In the genomic region with DNA sequence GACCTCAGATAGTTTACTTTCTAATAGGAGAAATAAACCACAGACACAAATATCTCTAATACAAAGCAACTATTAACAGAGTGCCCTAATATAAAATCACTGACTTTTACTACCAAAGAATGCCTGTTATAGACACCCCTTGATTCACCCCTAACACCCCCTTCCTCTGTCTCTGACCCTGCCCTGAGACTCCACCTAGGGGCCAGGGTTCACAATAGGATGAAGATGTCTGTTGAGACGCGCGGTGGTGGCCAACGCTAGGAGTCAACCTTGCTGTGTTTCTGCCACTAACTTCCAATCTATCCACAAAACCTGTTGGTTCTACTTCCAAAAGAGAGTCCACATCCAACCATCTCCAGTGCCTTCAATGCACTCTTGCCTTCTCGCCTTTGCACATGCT, we compare ENCODE assay signal across 1 cellular context.
TF ChIP-seq lines count a peak whose summit lies in the region.

No MANE protein-coding gene starts in this region.

TF ChIP-seq in WTC11, 78 proteins besides CTCF, POLR2A, EP300 and RAD21 (continued from another document):
- TF ChIP-seq ZSCAN18 (CRISPR knock-in tag; IDR thresholded peaks at IDR 0.05) (no peak), NR2C2 (CRISPR knock-in tag; IDR thresholded peaks at IDR 0.05) (no peak), CREB1 (CRISPR knock-in tag; IDR thresholded peaks at IDR 0.05) (no peak), SP1 (CRISPR knock-in tag; conservative IDR thresholded peaks at IDR 0.05) (no peak)
- TF ChIP-seq, protein P1, sequence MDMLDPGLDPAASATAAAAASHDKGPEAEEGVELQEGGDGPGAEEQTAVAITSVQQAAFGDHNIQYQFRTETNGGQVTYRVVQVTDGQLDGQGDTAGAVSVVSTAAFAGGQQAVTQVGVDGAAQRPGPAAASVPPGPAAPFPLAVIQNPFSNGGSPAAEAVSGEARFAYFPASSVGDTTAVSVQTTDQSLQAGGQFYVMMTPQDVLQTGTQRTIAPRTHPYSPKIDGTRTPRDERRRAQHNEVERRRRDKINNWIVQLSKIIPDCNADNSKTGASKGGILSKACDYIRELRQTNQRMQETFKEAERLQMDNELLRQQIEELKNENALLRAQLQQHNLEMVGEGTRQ (CRISPR knock-in tag; IDR thresholded peaks at IDR 0.05) = no peak
- TF ChIP-seq, protein P2, sequence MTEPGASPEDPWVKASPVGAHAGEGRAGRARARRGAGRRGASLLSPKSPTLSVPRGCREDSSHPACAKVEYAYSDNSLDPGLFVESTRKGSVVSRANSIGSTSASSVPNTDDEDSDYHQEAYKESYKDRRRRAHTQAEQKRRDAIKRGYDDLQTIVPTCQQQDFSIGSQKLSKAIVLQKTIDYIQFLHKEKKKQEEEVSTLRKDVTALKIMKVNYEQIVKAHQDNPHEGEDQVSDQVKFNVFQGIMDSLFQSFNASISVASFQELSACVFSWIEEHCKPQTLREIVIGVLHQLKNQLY (CRISPR knock-in tag; IDR thresholded peaks at IDR 0.05) = no peak
